Comparison of ENCODE assay signal across 8 cellular contexts in genomic region chr6:149431905-149432775, GRCh38. TPM values are rescaled to one million over a fixed set of nuclear protein-coding genes. Genes with fewer than 3 reads are reported as not detected.
DNase-seq lines count a peak whose midpoint lies in the region; ATAC-seq and TF ChIP-seq lines count a peak whose summit lies in the region.

No MANE protein-coding gene starts in this region.

- ATAC-seq in GM21367 (IDR thresholded peaks at IDR 0.05; ENCODE audit: unreplicated experiment): peak; percentile 78
- peak; percentile 83 to 98 (median 95) for ATAC-seq in natural killer cell
- ATAC-seq in stimulated activated effector memory CD8-positive, alpha-beta T cell treated with anti-CD3 and anti-CD28 coated beads, Interleukin-12 subunit alpha, Interleukin-12 subunit beta, amount 100 ng/mL, for 72 hours: peak; percentile 92

- H3K4me3 Mint-ChIP-seq in natural killer cell: no peak overlapping the region
- H3K4me3 Mint-ChIP-seq in stimulated activated effector memory CD8-positive, alpha-beta T cell treated with anti-CD3 and anti-CD28 coated beads, Interleukin-12 subunit alpha, Interleukin-12 subunit beta, amount 100 ng/mL, for 72 hours: peak overlapping the region; percentile 19

- H3K27ac Mint-ChIP-seq in natural killer cell: no peak overlapping the region
- H3K27ac Mint-ChIP-seq in stimulated activated effector memory CD8-positive, alpha-beta T cell treated with anti-CD3 and anti-CD28 coated beads, Interleukin-12 subunit alpha, Interleukin-12 subunit beta, amount 100 ng/mL, for 72 hours: no peak overlapping the region

- in situ Hi-C loops in Caki2 (cut with HindIII; ENCODE audit: low pct_unique_long_range_greater_than_20kb, low sequenced_read_pairs): no loop called here

- no peak overlapping the region for H3K9ac ChIP-seq in OCI-LY3 (ENCODE audit: low read length)

- 35% methylated on average over 19 of the region's 19 CpGs for WGBS in esophagus muscularis mucosa

- H3K4me3 ChIP-seq in OCI-LY3 (ENCODE audit: low read length): peak overlapping the region; percentile 63
- H3K4me3 ChIP-seq in esophagus muscularis mucosa: peak overlapping the region in 1 of 4 donors; percentile 18

- peaks cover 0 to 7% of the 10 kb centered on the region in 2 donors for H3K4me1 Mint-ChIP-seq in natural killer cell
- peaks cover 5% of the 10 kb centered on the region for H3K4me1 Mint-ChIP-seq in stimulated activated effector memory CD8-positive, alpha-beta T cell treated with anti-CD3 and anti-CD28 coated beads, Interleukin-12 subunit alpha, Interleukin-12 subunit beta, amount 100 ng/mL, for 72 hours

- intact Hi-C loops in esophagus muscularis mucosa (cut with DNase I): loop anchor here (1.0 to 5.0 kb wide), 3 partner anchors 85 to 405 kb away; no protein-coding TSS in a partner anchor
- intact Hi-C loops in natural killer cell (cut with micrococcal nuclease): loop anchor here (1.0 to 5.0 kb wide), 4 partner anchors 241 to 870 kb away; no protein-coding TSS in a partner anchor

- no peaks in the 10 kb centered on the region for H3K9me3 ChIP-seq in OCI-LY3 (ENCODE audit: insufficient read depth, low read length)
- no peaks in the 10 kb centered on the region for H3K9me3 ChIP-seq in esophagus muscularis mucosa

- DNase-seq in Caki2 (ENCODE audit: low read depth) (peak; percentile 61), HuH-7 (ENCODE audit: low spot score) (peak; percentile 93), esophagus muscularis mucosa (ENCODE audit: extremely low spot score) (peak; percentile 97), natural killer cell (peak; percentile 82)
- peak; percentile 98 for DNase-seq in activated CD8-positive, alpha-beta memory T cell treated with anti-CD3 and anti-CD28 coated beads, Interleukin-2, amount 50 U/mL, for 48 hours
- DNase-seq in stimulated activated effector memory CD8-positive, alpha-beta T cell treated with anti-CD3 and anti-CD28 coated beads, Interleukin-12 subunit alpha, Interleukin-12 subunit beta, amount 100 ng/mL, for 72 hours (ENCODE audit: low spot score in 2 of 2): peak; percentile 90 to 97

- peak; percentile 82 for TF ChIP-seq CTCF in OCI-LY3 (IDR thresholded peaks at IDR 0.05; ENCODE audit: low read depth, low read length)
- TF ChIP-seq CTCF in esophagus muscularis mucosa (IDR thresholded peaks at IDR 0.05): peak; percentile 94 to 95 (median 94)
- TF ChIP-seq CTCF in natural killer cell (IDR thresholded peaks at IDR 0.05): peak; percentile 95

- no peak for TF ChIP-seq EP300 in esophagus muscularis mucosa (IDR thresholded peaks at IDR 0.05)

- no peaks in the 10 kb centered on the region for H3K79me2 ChIP-seq in OCI-LY3 (ENCODE audit: low read length)

- no peak overlapping the region for H2AFZ ChIP-seq in OCI-LY3 (ENCODE audit: low read depth, low read length)

- no peak for TF ChIP-seq POLR2A in esophagus muscularis mucosa (IDR thresholded peaks at IDR 0.05; ENCODE audit: low read depth)

- H3K36me3 Mint-ChIP-seq in natural killer cell: no peaks in the 10 kb centered on the region
- no peaks in the 10 kb centered on the region for H3K36me3 Mint-ChIP-seq in stimulated activated effector memory CD8-positive, alpha-beta T cell treated with anti-CD3 and anti-CD28 coated beads, Interleukin-12 subunit alpha, Interleukin-12 subunit beta, amount 100 ng/mL, for 72 hours

- H3K27me3 Mint-ChIP-seq in natural killer cell (ENCODE audit: low read depth in 2 of 2): no peaks in the 10 kb centered on the region

- no peaks in the 10 kb centered on the region for H3K27me3 ChIP-seq in OCI-LY3 (ENCODE audit: low read depth, low read length)
- H3K27me3 ChIP-seq in esophagus muscularis mucosa: no peaks in the 10 kb centered on the region

- H3K4me2 ChIP-seq in OCI-LY3 (ENCODE audit: low read length): peak overlapping the region; percentile 82

- H3K9me3 Mint-ChIP-seq in natural killer cell: no peaks in the 10 kb centered on the region
- H3K9me3 Mint-ChIP-seq in stimulated activated effector memory CD8-positive, alpha-beta T cell treated with anti-CD3 and anti-CD28 coated beads, Interleukin-12 subunit alpha, Interleukin-12 subunit beta, amount 100 ng/mL, for 72 hours: no peaks in the 10 kb centered on the region

- H3K27ac ChIP-seq in OCI-LY3 (ENCODE audit: low read length) (no peak overlapping the region), esophagus muscularis mucosa (replicated peaks in 1 of 4) (no peak overlapping the region)

- H3K4me1 ChIP-seq in OCI-LY3 (ENCODE audit: low read length) (peaks cover 6% of the 10 kb centered on the region), esophagus muscularis mucosa (peaks cover 3 to 18% (median 9%) of the 10 kb centered on the region in 4 donors)

- no peaks in the 10 kb centered on the region for H4K20me1 ChIP-seq in OCI-LY3 (ENCODE audit: insufficient read depth, low read length)

- H3K36me3 ChIP-seq in OCI-LY3 (replicated peaks; ENCODE audit: low read depth, low read length) (no peaks in the 10 kb centered on the region), esophagus muscularis mucosa (no peaks in the 10 kb centered on the region)

RNA-seq across cellular contexts. Expression of gene SUMO4, which starts 32.1 kb away (rescaled TPM):
- total RNA-seq in Caki2 (2014; rRNA removed; shearing (Covaris generic); ENCODE audit: low replicate concordance): not detected in 2 replicates
- total RNA-seq in esophagus muscularis mucosa: 1 to 10 TPM in 2 of 4 donors, under 1 TPM in 2; 0.58 to 2.1 (median 1.0) TPM
- 1 to 10 TPM; 3.4 to 5.3 (median 4.8) TPM for total RNA-seq in natural killer cell

RNA-seq across cellular contexts. Expression of gene ZC3H12D, which starts 52.7 kb away (rescaled TPM):
- 0.30 TPM in 1 of 2 replicates, not detected in the other for total RNA-seq in Caki2 (2014; rRNA removed; shearing (Covaris generic); ENCODE audit: low replicate concordance)
- total RNA-seq in esophagus muscularis mucosa (1 to 10 TPM in 1 of 4 donors, under 1 TPM in 3; 0.63 to 5.8 (median 0.87) TPM), natural killer cell (1 to 10 TPM in 2 of 3 donors, under 1 TPM in 1; 0.49 to 7.7 (median 4.1) TPM)
